9 cellular contexts compared by ENCODE assay signal in genomic region chr4:54440394-54441223, GRCh38.
A peak's percentile ranks its signal among the peaks of the same experiment; 100 is the strongest.
DNase-seq lines count a peak whose midpoint lies in the region; ATAC-seq lines count a peak whose summit lies in the region.
"Had no signal": no experiment of that assay in that cellular context is flagged by ENCODE, and none has a peak within 500 bp of the region (broad histone marks: within the 10 kb centered on the region; RNA-seq: fewer than 3 reads in every experiment).

No MANE protein-coding gene starts in this region.

- H3K23ac ChIP-seq in mesenchymal stem cell (ENCODE audit: low read length in 2 of 2) = no peak overlapping the region

- H2BK12ac ChIP-seq in mesenchymal stem cell (ENCODE audit: low read length in 2 of 2) = no peak overlapping the region

- DNase-seq in NCI-H510A treated with DMSO at 0.1 percent for 48 hours (lab: John Stamatoyannopoulos, UW) (peak; percentile 17), NCI-H510A (lab: John Stamatoyannopoulos, UW) (no peak), NCI-H69 (lab: John Stamatoyannopoulos, UW) (peak; percentile 47), dedifferentiated amniotic fluid mesenchymal stem cell (ENCODE audit: extremely low spot score) (peak; percentile 48), mesenchymal stem cell (peak; percentile 54), NCI-H2196 treated with DMSO at 0.1 percent for 48 hours (lab: John Stamatoyannopoulos, UW; ENCODE audit: unreplicated experiment) (no peak)
- no peak for DNase-seq in naive thymus-derived CD4-positive, alpha-beta T cell
- DNase-seq in stimulated activated effector memory CD8-positive, alpha-beta T cell treated with anti-CD3 and anti-CD28 coated beads, Interleukin-12 subunit alpha, Interleukin-12 subunit beta, amount 100 ng/mL, for 72 hours (ENCODE audit: low spot score in 2 of 2) = no peak
- DNase-seq: activated naive CD8-positive, alpha-beta T cell treated with anti-CD3 and anti-CD28 coated beads, Interleukin-2, amount 10 ng/mL, durations not matched to agents 7 days and 5 days had no signal

- H3K4me2 ChIP-seq in mesenchymal stem cell (ENCODE audit: low read length, poor library complexity, severe bottlenecking) = no peak overlapping the region

- CTCF ChIA-PET in naive thymus-derived CD4-positive, alpha-beta T cell (lab: Charles Lee) = no interaction called here

- H2BK5ac ChIP-seq in mesenchymal stem cell (ENCODE audit: low read depth, low read length, poor library complexity, severe bottlenecking) = no peak overlapping the region

- H3K4ac ChIP-seq in mesenchymal stem cell (ENCODE audit: low read depth in 1 of 2, low read length in 2 of 2) = no peak overlapping the region

- H3K27ac ChIP-seq in mesenchymal stem cell (ENCODE audit: low read length, poor library complexity, severe bottlenecking) = no peak overlapping the region
- no peak overlapping the region for H3K27ac ChIP-seq in naive thymus-derived CD4-positive, alpha-beta T cell (ENCODE audit: low read depth, low read length)

- H2AFZ ChIP-seq in mesenchymal stem cell (ENCODE audit: low read depth, low read length) = no peak overlapping the region

- H4K8ac ChIP-seq in mesenchymal stem cell (ENCODE audit: low read length) = no peak overlapping the region

- 26% methylated on average over 3 of the region's 7 CpGs for WGBS in mesenchymal stem cell

- H3K36me3 Mint-ChIP-seq in naive thymus-derived CD4-positive, alpha-beta T cell = no peaks in the 10 kb centered on the region
- no peaks in the 10 kb centered on the region for H3K36me3 Mint-ChIP-seq in stimulated activated effector memory CD8-positive, alpha-beta T cell treated with anti-CD3 and anti-CD28 coated beads, Interleukin-12 subunit alpha, Interleukin-12 subunit beta, amount 100 ng/mL, for 72 hours
- H3K36me3 Mint-ChIP-seq: activated naive CD8-positive, alpha-beta T cell treated with anti-CD3 and anti-CD28 coated beads, Interleukin-2, amount 10 ng/mL, durations not matched to agents 7 days and 5 days had no signal

- no peak overlapping the region for H2AK5ac ChIP-seq in mesenchymal stem cell (ENCODE audit: low read length, severe bottlenecking)

- H4K91ac ChIP-seq in mesenchymal stem cell (ENCODE audit: low read length) = no peak overlapping the region

- peak overlapping the region in 2 of 10 donors; percentile 19 to 30 for H3K4me3 Mint-ChIP-seq in naive thymus-derived CD4-positive, alpha-beta T cell
- H3K4me3 Mint-ChIP-seq in stimulated activated effector memory CD8-positive, alpha-beta T cell treated with anti-CD3 and anti-CD28 coated beads, Interleukin-12 subunit alpha, Interleukin-12 subunit beta, amount 100 ng/mL, for 72 hours = no peak overlapping the region
- H3K4me3 Mint-ChIP-seq: activated naive CD8-positive, alpha-beta T cell treated with anti-CD3 and anti-CD28 coated beads, Interleukin-2, amount 10 ng/mL, durations not matched to agents 7 days and 5 days had no signal

- ATAC-seq in naive thymus-derived CD4-positive, alpha-beta T cell = no peak
- ATAC-seq in stimulated activated effector memory CD8-positive, alpha-beta T cell treated with anti-CD3 and anti-CD28 coated beads, Interleukin-12 subunit alpha, Interleukin-12 subunit beta, amount 100 ng/mL, for 72 hours = no peak

- H3K79me1 ChIP-seq in mesenchymal stem cell (replicated peaks; ENCODE audit: low read length, poor library complexity, severe bottlenecking) = no peaks in the 10 kb centered on the region

- H3K4me1 ChIP-seq in mesenchymal stem cell (ENCODE audit: control insufficient read depth, insufficient read depth, low read depth, low read length) = no peaks in the 10 kb centered on the region
- H3K4me1 ChIP-seq in naive thymus-derived CD4-positive, alpha-beta T cell (ENCODE audit: control insufficient read depth in 2 of 2, insufficient read depth in 2 of 2, low read length in 2 of 2) = no peaks in the 10 kb centered on the region

- no peak overlapping the region for H3K14ac ChIP-seq in mesenchymal stem cell (ENCODE audit: low read length in 2 of 2)

- H3K36me3 ChIP-seq in mesenchymal stem cell (ENCODE audit: control insufficient read depth in 1 of 2, insufficient read depth in 2 of 2, low read depth in 1 of 2, low read length in 2 of 2) = no peaks in the 10 kb centered on the region
- H3K36me3 ChIP-seq in naive thymus-derived CD4-positive, alpha-beta T cell (ENCODE audit: control insufficient read depth in 2 of 3, insufficient read depth in 3 of 3, low read length in 3 of 3) = no peaks in the 10 kb centered on the region

- H3K18ac ChIP-seq in mesenchymal stem cell (ENCODE audit: low read depth in 1 of 2, low read length in 2 of 2) = no peak overlapping the region

- POLR2A ChIA-PET in naive thymus-derived CD4-positive, alpha-beta T cell (lab: Charles Lee) = no interaction called here

- no peaks in the 10 kb centered on the region for H3K9me3 ChIP-seq in mesenchymal stem cell (ENCODE audit: control insufficient read depth, low read length)
- H3K9me3 ChIP-seq in naive thymus-derived CD4-positive, alpha-beta T cell (ENCODE audit: control insufficient read depth in 2 of 3, low read length in 3 of 3) = no peaks in the 10 kb centered on the region

- H3K4me3 ChIP-seq in mesenchymal stem cell (ENCODE audit: insufficient read depth in 1 of 2, low read depth in 1 of 2, low read length in 2 of 2) = peak overlapping the region in 1 of 2 experiments; percentile 61
- no peak overlapping the region for H3K4me3 ChIP-seq in naive thymus-derived CD4-positive, alpha-beta T cell (ENCODE audit: low read length)

- no peak overlapping the region for H2BK15ac ChIP-seq in mesenchymal stem cell (ENCODE audit: low read depth, poor library complexity, severe bottlenecking)

- H3K9me3 Mint-ChIP-seq in naive thymus-derived CD4-positive, alpha-beta T cell = peaks cover 0 to 5% (median 0%) of the 10 kb centered on the region in 11 donors
- no peaks in the 10 kb centered on the region for H3K9me3 Mint-ChIP-seq in stimulated activated effector memory CD8-positive, alpha-beta T cell treated with anti-CD3 and anti-CD28 coated beads, Interleukin-12 subunit alpha, Interleukin-12 subunit beta, amount 100 ng/mL, for 72 hours
- H3K9me3 Mint-ChIP-seq: activated naive CD8-positive, alpha-beta T cell treated with anti-CD3 and anti-CD28 coated beads, Interleukin-2, amount 10 ng/mL, durations not matched to agents 7 days and 5 days had no signal

- H3K27me3 Mint-ChIP-seq in naive thymus-derived CD4-positive, alpha-beta T cell = peaks cover 16 to 38% (median 26%) of the 10 kb centered on the region in 5 donors

- no peak overlapping the region for H2BK120ac ChIP-seq in mesenchymal stem cell (ENCODE audit: low read depth, low read length)

- no peaks in the 10 kb centered on the region for H3K4me1 Mint-ChIP-seq in naive thymus-derived CD4-positive, alpha-beta T cell
- no peaks in the 10 kb centered on the region for H3K4me1 Mint-ChIP-seq in stimulated activated effector memory CD8-positive, alpha-beta T cell treated with anti-CD3 and anti-CD28 coated beads, Interleukin-12 subunit alpha, Interleukin-12 subunit beta, amount 100 ng/mL, for 72 hours
- H3K4me1 Mint-ChIP-seq: activated naive CD8-positive, alpha-beta T cell treated with anti-CD3 and anti-CD28 coated beads, Interleukin-2, amount 10 ng/mL, durations not matched to agents 7 days and 5 days had no signal

- H3K27me3 ChIP-seq in mesenchymal stem cell (ENCODE audit: control insufficient read depth in 1 of 2, insufficient read depth in 1 of 2, low read length in 2 of 2) = peaks cover 0 to 10% of the 10 kb centered on the region in 2 experiments
- no peaks in the 10 kb centered on the region for H3K27me3 ChIP-seq in naive thymus-derived CD4-positive, alpha-beta T cell (ENCODE audit: control insufficient read depth in 2 of 2, insufficient read depth in 2 of 2, low read length in 2 of 2)

- intact Hi-C loops in naive thymus-derived CD4-positive, alpha-beta T cell (cut with micrococcal nuclease) = loop anchor here (1.0 kb wide), 2 partner anchors 117 to 118 kb away; no protein-coding TSS in a partner anchor

- H3K9ac ChIP-seq in mesenchymal stem cell (ENCODE audit: low read length) = peak overlapping the region; percentile 74

- H3K27ac Mint-ChIP-seq in naive thymus-derived CD4-positive, alpha-beta T cell = no peak overlapping the region
- H3K27ac Mint-ChIP-seq in stimulated activated effector memory CD8-positive, alpha-beta T cell treated with anti-CD3 and anti-CD28 coated beads, Interleukin-12 subunit alpha, Interleukin-12 subunit beta, amount 100 ng/mL, for 72 hours = no peak overlapping the region
- H3K27ac Mint-ChIP-seq: activated naive CD8-positive, alpha-beta T cell treated with anti-CD3 and anti-CD28 coated beads, Interleukin-2, amount 10 ng/mL, durations not matched to agents 7 days and 5 days had no signal

Comparison
In these comparisons a context has a peak if more than half of its experiments do, and no peak if none do; other contexts are left out.
1. DNase-seq: peak in NCI-H510A treated with DMSO at 0.1 percent for 48 hours (single experiment), NCI-H69 (single experiment), dedifferentiated amniotic fluid mesenchymal stem cell (single experiment) and mesenchymal stem cell (single experiment); none in NCI-H510A (single experiment), NCI-H2196 treated with DMSO at 0.1 percent for 48 hours (single experiment), naive thymus-derived CD4-positive, alpha-beta T cell (0 of 9) and stimulated activated effector memory CD8-positive, alpha-beta T cell treated with anti-CD3 and anti-CD28 coated beads, Interleukin-12 subunit alpha, Interleukin-12 subunit beta, amount 100 ng/mL, for 72 hours (0 of 2).